26 cellular contexts compared by ENCODE assay signal in the genomic region with DNA sequence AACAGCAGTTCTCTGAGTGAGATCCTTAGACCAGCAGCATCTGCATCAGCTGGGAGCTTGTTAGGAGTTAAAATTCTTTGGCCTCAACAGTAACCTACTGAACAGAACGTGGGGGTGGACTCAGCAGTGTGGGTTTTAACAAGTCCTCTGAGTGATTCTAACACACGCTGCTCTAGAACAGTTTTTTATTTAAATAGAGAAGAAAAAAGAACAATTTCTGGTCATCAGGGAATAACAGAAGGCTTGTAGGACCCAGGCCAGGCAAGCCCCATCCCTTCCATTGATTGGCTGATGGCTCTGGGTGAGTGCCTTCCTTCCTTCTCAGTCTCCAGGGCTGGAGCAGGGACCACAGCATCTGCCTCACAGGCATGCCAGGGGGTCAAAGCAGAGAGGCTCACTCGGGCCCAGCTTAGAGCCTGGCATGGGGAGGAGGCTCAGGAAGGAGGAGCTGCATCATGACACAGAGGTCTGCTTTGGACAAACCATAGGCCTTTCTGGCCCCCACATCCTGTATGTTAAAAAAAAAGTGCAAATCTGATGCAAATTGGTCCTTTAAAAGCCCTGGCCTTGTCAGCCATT. TPM values are rescaled to one million over a fixed set of nuclear protein-coding genes. Genes with fewer than 3 reads are reported as not detected.
"Had no signal": no experiment of that assay in that cellular context is flagged by ENCODE, and none has a peak within 500 bp of the region (broad histone marks: within the 10 kb centered on the region; RNA-seq: fewer than 3 reads in every experiment).

No MANE protein-coding gene starts in this region.

- H3K27ac Mint-ChIP-seq: activated CD4-positive, alpha-beta T cell treated with anti-CD3 and anti-CD28 coated beads, Interleukin-2, amount 10 ng/mL, durations not matched to agents 24 days and 14 days; activated CD8-positive, alpha-beta T cell treated with anti-CD3 and anti-CD28 coated beads for 36 hours; activated naive CD4-positive, alpha-beta T cell treated with anti-CD3 and anti-CD28 coated beads for 36 hours; activated naive CD4-positive, alpha-beta T cell treated with anti-CD3 and anti-CD28 coated beads, Interleukin-2, amount 50 U/mL, for 72 hours; activated T-cell treated with anti-CD3 and anti-CD28 coated beads, Interleukin-2, amount 50 U/mL, for 24 hours; T-helper 1 cell treated with Interleukin-12 subunit alpha and Interleukin-12 subunit beta and Interleukin-4 antibody, amounts not matched to agents 30 μg/mL and 1 μg/mL, for 36 hours; T-helper 2 cell treated with Interferon-gamma antibody and Interleukin-4, amounts not matched to agents 5 μg/mL and 100 μg/mL, for 36 hours had no signal

- H3K27me3 Mint-ChIP-seq: activated CD4-positive, alpha-beta T cell treated with anti-CD3 and anti-CD28 coated beads, Interleukin-2, amount 10 ng/mL, durations not matched to agents 24 days and 14 days; activated CD8-positive, alpha-beta T cell treated with anti-CD3 and anti-CD28 coated beads for 36 hours; activated T-cell treated with anti-CD3 and anti-CD28 coated beads, Interleukin-2, amount 50 U/mL, for 24 hours had no signal

- H3K4me3 Mint-ChIP-seq: activated CD4-positive, alpha-beta T cell treated with anti-CD3 and anti-CD28 coated beads, Interleukin-2, amount 10 ng/mL, durations not matched to agents 24 days and 14 days; activated CD8-positive, alpha-beta T cell treated with anti-CD3 and anti-CD28 coated beads for 36 hours; activated naive CD4-positive, alpha-beta T cell treated with anti-CD3 and anti-CD28 coated beads for 36 hours; activated T-cell treated with anti-CD3 and anti-CD28 coated beads, Interleukin-2, amount 50 U/mL, for 24 hours; T-helper 1 cell treated with Interleukin-12 subunit alpha and Interleukin-12 subunit beta and Interleukin-4 antibody, amounts not matched to agents 30 μg/mL and 1 μg/mL, for 36 hours; T-helper 2 cell treated with Interferon-gamma antibody and Interleukin-4, amounts not matched to agents 5 μg/mL and 100 μg/mL, for 36 hours had no signal

- H3K27ac ChIP-seq: adrenal gland, body of pancreas, breast epithelium, PC-9, RWPE1, SJSA1 had no signal

- ATAC-seq: activated CD8-positive, alpha-beta T cell treated with anti-CD3 and anti-CD28 coated beads for 36 hours; activated naive CD4-positive, alpha-beta T cell treated with anti-CD3 and anti-CD28 coated beads, Interleukin-2, amount 50 U/mL, for 72 hours; body of pancreas had no signal

- DNase-seq: activated CD4-positive, alpha-beta T cell treated with anti-CD3 and anti-CD28 coated beads, Interleukin-2, amount 10 ng/mL, durations not matched to agents 24 days and 14 days; activated CD4-positive, alpha-beta T cell treated with anti-CD3 and anti-CD28 coated beads, Interleukin-2, amount 50 U/mL, for 4 hours; activated CD8-positive, alpha-beta T cell treated with anti-CD3 and anti-CD28 coated beads for 36 hours; activated gamma-delta T cell treated with Interleukin-2 at 50 U/mL for 16 hours; activated naive CD4-positive, alpha-beta T cell treated with anti-CD3 and anti-CD28 coated beads for 36 hours; activated T-cell treated with anti-CD3 and anti-CD28 coated beads, Interleukin-2, amount 50 U/mL, for 24 hours; adrenal gland; body of pancreas; Kasumi-1; KG1; MG63; NCI-H1048; NCI-H1436 treated with DMSO at 0.1 percent for 48 hours; NCI-H1694 treated with DMSO at 0.1 percent for 48 hours; NCI-H2029; NCI-H345; NCI-H524 treated with DMSO at 0.1 percent for 48 hours; PC-9; SHP77 treated with DMSO at 0.1 percent for 48 hours; SK-N-SH had no signal

- H3K4me1 Mint-ChIP-seq: activated CD4-positive, alpha-beta T cell treated with anti-CD3 and anti-CD28 coated beads, Interleukin-2, amount 10 ng/mL, durations not matched to agents 24 days and 14 days had no signal

RNA-seq across cellular contexts. Expression of gene JAKMIP1, which starts 56.7 kb away (rescaled TPM):
- total RNA-seq: PC-9, SJSA1 had no signal
